23 cellular contexts compared by ENCODE assay signal in genomic region chrX:20112022-20112421, GRCh38. TPM values are rescaled to one million over a fixed set of nuclear protein-coding genes. Genes with fewer than 3 reads are reported as not detected.
DNase-seq lines count a peak whose midpoint lies in the region; ATAC-seq lines count a peak whose summit lies in the region.
"Had no signal": no experiment of that assay in that cellular context is flagged by ENCODE, and none has a peak within 500 bp of the region (broad histone marks: within the 10 kb centered on the region; RNA-seq: fewer than 3 reads in every experiment).

No MANE protein-coding gene starts in this region.

- WGBS in trophoblast cell (ENCODE audit: extremely low coverage, insufficient coverage, insufficient read length) = no CpG with 5 or more reads among the region's 6 CpGs

- H3K27ac ChIP-seq in trophoblast cell (ENCODE audit: low read depth, low read length) = no peak overlapping the region
- H3K27ac ChIP-seq: 22Rv1, A549, BLaER1 had no signal

- no peak overlapping the region for H3K4me2 ChIP-seq in trophoblast cell (ENCODE audit: low read length)
- H3K4me2 ChIP-seq: A549, BLaER1 had no signal

- no peak overlapping the region for H2AFZ ChIP-seq in trophoblast cell (ENCODE audit: insufficient read depth, low read length, poor library complexity)

- H2BK120ac ChIP-seq in trophoblast cell (ENCODE audit: insufficient read depth, low read length, poor library complexity) = no peak overlapping the region

- no peak overlapping the region for H3K4me3 ChIP-seq in trophoblast cell (ENCODE audit: low read depth, low read length)
- H3K4me3 ChIP-seq: A549, BLaER1 had no signal

- no peak overlapping the region for H2AK5ac ChIP-seq in trophoblast cell (ENCODE audit: low read length)

- DNase-seq in ELF-1 (ENCODE audit: low read depth, low spot score) (peak; percentile 89), islet precursor cell (peak; percentile 59), trophoblast cell (peak; percentile 83 to 84), AG20443 (ENCODE audit: low spot score) (no peak)
- DNase-seq: BE2C; C1 segment of cervical spinal cord; CD4-positive, alpha-beta memory T cell; CD4-positive, CD25-positive, alpha-beta regulatory T cell; CD8-positive, alpha-beta memory T cell; COR-L47; DMS 273 treated with DMSO at 0.1 percent for 48 hours; DMS153; DMS53; DMS79; DND-41; EL; GF-D8 had no signal

- H2BK12ac ChIP-seq in trophoblast cell (ENCODE audit: low read length) = no peak overlapping the region

- peaks cover 13% of the 10 kb centered on the region for H3K27me3 ChIP-seq in trophoblast cell (ENCODE audit: insufficient read depth, low read length)
- H3K27me3 ChIP-seq: BE2C, BLaER1 had no signal

- H3K23ac ChIP-seq in trophoblast cell (ENCODE audit: low read length) = no peak overlapping the region

- H3K79me2 ChIP-seq in trophoblast cell (ENCODE audit: control insufficient read depth, insufficient read depth, low read length, poor library complexity) = no peaks in the 10 kb centered on the region

- no peak overlapping the region for H3K14ac ChIP-seq in trophoblast cell (ENCODE audit: low read length)

- H3K79me1 ChIP-seq in trophoblast cell (ENCODE audit: low read length) = no peaks in the 10 kb centered on the region

- H3K9me3 ChIP-seq in trophoblast cell (ENCODE audit: insufficient read depth, low read depth, low read length) = peaks cover 3% of the 10 kb centered on the region
- H3K9me3 ChIP-seq: A549, BE2C had no signal

- H3K4me1 ChIP-seq in trophoblast cell (ENCODE audit: control insufficient read depth in 1 of 2, insufficient read depth in 2 of 2, low read length in 2 of 2) = peaks cover 10 to 11% of the 10 kb centered on the region in 2 experiments
- H3K4me1 ChIP-seq: A549, BE2C had no signal

- H3K18ac ChIP-seq in trophoblast cell (ENCODE audit: low read length) = no peak overlapping the region

- no peaks in the 10 kb centered on the region for H3K36me3 ChIP-seq in trophoblast cell (ENCODE audit: control insufficient read depth in 1 of 2, insufficient read depth in 2 of 2, low read length in 2 of 2)
- H3K36me3 ChIP-seq: BE2C, BLaER1 had no signal

- no peak overlapping the region for H4K12ac ChIP-seq in trophoblast cell (ENCODE audit: low read depth, low read length)

- no peak overlapping the region for H4K8ac ChIP-seq in trophoblast cell (ENCODE audit: low read depth, low read length)

- H4K91ac ChIP-seq in trophoblast cell (ENCODE audit: low read depth, low read length) = no peak overlapping the region

- H2BK5ac ChIP-seq in trophoblast cell (ENCODE audit: low read depth, low read length, poor library complexity) = no peak overlapping the region

- no peak overlapping the region for H3K4ac ChIP-seq in trophoblast cell (ENCODE audit: low read depth, low read length)

- H3K9ac ChIP-seq in trophoblast cell (ENCODE audit: low read length) = no peak overlapping the region
- H3K9ac ChIP-seq: BLaER1 had no signal

- no peak for ATAC-seq in GM19328 (IDR thresholded peaks at IDR 0.05; ENCODE audit: unreplicated experiment)
- no peak for ATAC-seq in HG02885 (IDR thresholded peaks at IDR 0.05; ENCODE audit: poor library complexity, unreplicated experiment)
- ATAC-seq: A549 had no signal

RNA-seq across cellular contexts. Expression of gene MAP7D2, which starts 4.7 kb away (rescaled TPM):
- polyA plus RNA-seq in trophoblast cell (2013) = 0.97 and 1.1 TPM in 2 replicates
- polyA plus RNA-seq: CD14-positive monocyte had no signal

RNA-seq across cellular contexts. Expression of gene EIF1AX, which starts 29.6 kb away (rescaled TPM):
- polyA plus RNA-seq in trophoblast cell (2013) = 38.5 and 40.3 TPM in 2 replicates
